20 cellular contexts compared by ENCODE assay signal in genomic region chr3:188338081-188338480, GRCh38.
DNase-seq lines count a peak whose midpoint lies in the region; ATAC-seq and TF ChIP-seq lines count a peak whose summit lies in the region.
"Had no signal": no experiment of that assay in that cellular context is flagged by ENCODE, and none has a peak within 500 bp of the region (broad histone marks: within the 10 kb centered on the region; RNA-seq: fewer than 3 reads in every experiment).

No MANE protein-coding gene starts in this region.

- peaks cover 43% of the 10 kb centered on the region for H3K4me1 Mint-ChIP-seq in activated CD4-positive, alpha-beta T cell treated with anti-CD3 and anti-CD28 coated beads for 36 hours
- peaks cover 66% of the 10 kb centered on the region for H3K4me1 Mint-ChIP-seq in HFFc6 (ENCODE audit: low read depth)
- peaks cover 29% of the 10 kb centered on the region for H3K4me1 Mint-ChIP-seq in activated T-helper 2 cell treated with anti-CD3 and anti-CD28 coated beads, Interferon-gamma antibody, Interleukin-2, Interleukin-4, amounts not matched to agents 10 μg/mL and 5 μg/mL and 100 μg/mL, durations not matched to agents 14 hours and 24 hours and 36 hours (ENCODE audit: low read depth)

- no peaks in the 10 kb centered on the region for H3K36me3 ChIP-seq in adipocyte (ENCODE audit: control insufficient read depth, insufficient read depth, low read length, severe bottlenecking)
- H3K36me3 ChIP-seq: esophagus squamous epithelium, neural progenitor cell, stomach had no signal

- POLR2A ChIA-PET in activated CD4-positive, alpha-beta T cell treated with anti-CD3 and anti-CD28 coated beads for 36 hours (lab: Charles Lee): interaction anchor here (0.5 to 2.0 kb wide), 2 partner anchors 433 to 598 kb away, joined by 7 to 10 read pairs; no protein-coding TSS in a partner anchor

- H3K36me3 Mint-ChIP-seq in activated CD4-positive, alpha-beta T cell treated with anti-CD3 and anti-CD28 coated beads for 36 hours (ENCODE audit: low read depth): peaks cover 31% of the 10 kb centered on the region
- H3K36me3 Mint-ChIP-seq in HFFc6 (ENCODE audit: low read depth): peaks cover 23% of the 10 kb centered on the region
- peaks cover 15% of the 10 kb centered on the region for H3K36me3 Mint-ChIP-seq in activated T-helper 2 cell treated with anti-CD3 and anti-CD28 coated beads, Interferon-gamma antibody, Interleukin-2, Interleukin-4, amounts not matched to agents 10 μg/mL and 5 μg/mL and 100 μg/mL, durations not matched to agents 14 hours and 24 hours and 36 hours (ENCODE audit: low read depth)
- H3K36me3 Mint-ChIP-seq: neural progenitor cell had no signal

- H3K27me3 ChIP-seq in adipocyte (replicated peaks; ENCODE audit: control insufficient read depth, insufficient read depth, low read length): no peaks in the 10 kb centered on the region
- H3K27me3 ChIP-seq: esophagus squamous epithelium, neural progenitor cell, stomach had no signal

- peak overlapping the region; percentile 54 for H3K4me3 Mint-ChIP-seq in activated CD4-positive, alpha-beta T cell treated with anti-CD3 and anti-CD28 coated beads for 36 hours
- peak overlapping the region; percentile 0; the same call in 1 of the 2 replicates for H3K4me3 Mint-ChIP-seq in HFFc6
- no peak overlapping the region for H3K4me3 Mint-ChIP-seq in activated T-helper 2 cell treated with anti-CD3 and anti-CD28 coated beads, Interferon-gamma antibody, Interleukin-2, Interleukin-4, amounts not matched to agents 10 μg/mL and 5 μg/mL and 100 μg/mL, durations not matched to agents 14 hours and 24 hours and 36 hours (ENCODE audit: low read depth)
- H3K4me3 Mint-ChIP-seq: neural progenitor cell had no signal

- peak overlapping the region; percentile 52 for H3K27ac Mint-ChIP-seq in activated CD4-positive, alpha-beta T cell treated with anti-CD3 and anti-CD28 coated beads for 36 hours
- H3K27ac Mint-ChIP-seq in HFFc6: peak overlapping the region; percentile 38
- no peak overlapping the region for H3K27ac Mint-ChIP-seq in activated T-helper 2 cell treated with anti-CD3 and anti-CD28 coated beads, Interferon-gamma antibody, Interleukin-2, Interleukin-4, amounts not matched to agents 10 μg/mL and 5 μg/mL and 100 μg/mL, durations not matched to agents 14 hours and 24 hours and 36 hours
- H3K27ac Mint-ChIP-seq: neural progenitor cell had no signal

- CTCF ChIA-PET in activated CD4-positive, alpha-beta T cell treated with anti-CD3 and anti-CD28 coated beads for 36 hours (lab: Charles Lee): interaction anchor here (1.4 to 2.2 kb wide), 4 partner anchors 8 to 54 kb away, joined by 5 to 8 read pairs (median 6); no protein-coding TSS in a partner anchor

- peaks cover 7% of the 10 kb centered on the region for H3K9me3 Mint-ChIP-seq in activated CD4-positive, alpha-beta T cell treated with anti-CD3 and anti-CD28 coated beads for 36 hours (ENCODE audit: low read depth)
- no peaks in the 10 kb centered on the region for H3K9me3 Mint-ChIP-seq in HFFc6
- no peaks in the 10 kb centered on the region for H3K9me3 Mint-ChIP-seq in activated T-helper 2 cell treated with anti-CD3 and anti-CD28 coated beads, Interferon-gamma antibody, Interleukin-2, Interleukin-4, amounts not matched to agents 10 μg/mL and 5 μg/mL and 100 μg/mL, durations not matched to agents 14 hours and 24 hours and 36 hours
- H3K9me3 Mint-ChIP-seq: activated naive CD4-positive, alpha-beta T cell treated with anti-CD3 and anti-CD28 coated beads for 36 hours; effector memory CD8-positive, alpha-beta T cell; neural progenitor cell had no signal

- no peaks in the 10 kb centered on the region for H3K27me3 Mint-ChIP-seq in activated CD4-positive, alpha-beta T cell treated with anti-CD3 and anti-CD28 coated beads for 36 hours
- no peaks in the 10 kb centered on the region; the same call in 1 of the 2 replicates for H3K27me3 Mint-ChIP-seq in HFFc6 (ENCODE audit: insufficient read depth)
- H3K27me3 Mint-ChIP-seq in activated T-helper 2 cell treated with anti-CD3 and anti-CD28 coated beads, Interferon-gamma antibody, Interleukin-2, Interleukin-4, amounts not matched to agents 10 μg/mL and 5 μg/mL and 100 μg/mL, durations not matched to agents 14 hours and 24 hours and 36 hours (ENCODE audit: low read depth): no peaks in the 10 kb centered on the region
- H3K27me3 Mint-ChIP-seq: effector memory CD8-positive, alpha-beta T cell had no signal

- no peaks in the 10 kb centered on the region for H3K9me3 ChIP-seq in adipocyte (ENCODE audit: control insufficient read depth, low read length)
- H3K9me3 ChIP-seq: esophagus squamous epithelium, mucosa of descending colon, stomach had no signal

- no peak for DNase-seq in activated CD4-positive, alpha-beta T cell treated with anti-CD3 and anti-CD28 coated beads for 36 hours
- no peak for DNase-seq in activated CD4-positive, alpha-beta T cell treated with anti-CD3 and anti-CD28 coated beads for 1 hour
- DNase-seq in HFFc6 (peak; percentile 51), adipocyte (ENCODE audit: low read depth) (peak; percentile 37), retinal pigment epithelial cell (ENCODE audit: low read depth) (peak; percentile 76), NCI-H1092 treated with DMSO at 0.1 percent for 48 hours (lab: John Stamatoyannopoulos, UW) (no peak), left lobe of liver (ENCODE audit: low spot score) (no peak)
- no peak for DNase-seq in activated T-helper 2 cell treated with anti-CD3 and anti-CD28 coated beads, Interferon-gamma antibody, Interleukin-2, Interleukin-4, amounts not matched to agents 10 μg/mL and 5 μg/mL and 100 μg/mL, durations not matched to agents 14 hours and 24 hours and 36 hours (ENCODE audit: low spot score)
- DNase-seq: activated CD4-positive, alpha-beta T cell treated with anti-CD3 and anti-CD28 coated beads, Interleukin-2, amount 50 U/mL, for 1 hour; activated naive CD4-positive, alpha-beta T cell treated with anti-CD3 and anti-CD28 coated beads for 36 hours; effector memory CD8-positive, alpha-beta T cell; esophagus squamous epithelium; glutamatergic neuron; mucosa of descending colon; NCI-H1436; NCI-H526 treated with DMSO at 0.1 percent for 48 hours; stimulated activated CD4-positive, alpha-beta T cell treated with anti-CD3 and anti-CD28 coated beads, Interleukin-2, amount 100 ng/mL, for 48 hours; stomach had no signal

- ATAC-seq in activated CD4-positive, alpha-beta T cell treated with anti-CD3 and anti-CD28 coated beads for 36 hours: no peak
- no peak for ATAC-seq in left lobe of liver
- ATAC-seq: effector memory CD8-positive, alpha-beta T cell; mucosa of descending colon had no signal

- no peak for TF ChIP-seq CTCF in HFFc6 (IDR thresholded peaks at IDR 0.05)
- TF ChIP-seq CTCF in retinal pigment epithelial cell (conservative IDR thresholded peaks at IDR 0.05; ENCODE audit: low read depth, low read length): no peak

- H3K9ac ChIP-seq in adipocyte (ENCODE audit: low read length): no peak overlapping the region
- H3K9ac ChIP-seq: neural progenitor cell had no signal

- no peak overlapping the region for H3K4me3 ChIP-seq in adipocyte (ENCODE audit: low read length)
- no peak overlapping the region for H3K4me3 ChIP-seq in retinal pigment epithelial cell (ENCODE audit: low read length)
- H3K4me3 ChIP-seq: esophagus squamous epithelium, mucosa of descending colon, neural progenitor cell, smooth muscle cell, stomach had no signal

- H3K4me1 ChIP-seq in adipocyte (ENCODE audit: control insufficient read depth, insufficient read depth, low read length): peaks cover 25% of the 10 kb centered on the region

- intact Hi-C loops in activated CD4-positive, alpha-beta T cell treated with anti-CD3 and anti-CD28 coated beads for 36 hours (cut with DNase I, micrococcal nuclease): loop anchor here (2.0 to 10.0 kb wide), 5 partner anchors 53 to 807 kb away; no protein-coding TSS in a partner anchor
- intact Hi-C loops in activated T-helper 2 cell treated with anti-CD3 and anti-CD28 coated beads, Interferon-gamma antibody, Interleukin-2, Interleukin-4, amounts not matched to agents 10 μg/mL and 5 μg/mL and 100 μg/mL, durations not matched to agents 14 hours and 24 hours and 36 hours (cut with micrococcal nuclease): loop anchor here (2.0 to 10.0 kb wide), 5 partner anchors 53 to 447 kb away; no protein-coding TSS in a partner anchor

Comparison
In these comparisons a context has a peak if more than half of its experiments do, and no peak if none do; other contexts are left out.
1. DNase-seq: peak in HFFc6 (single experiment), adipocyte (single experiment) and retinal pigment epithelial cell (single experiment); none in activated CD4-positive, alpha-beta T cell treated with anti-CD3 and anti-CD28 coated beads for 36 hours (single experiment), activated CD4-positive, alpha-beta T cell treated with anti-CD3 and anti-CD28 coated beads for 1 hour (single experiment), activated T-helper 2 cell treated with anti-CD3 and anti-CD28 coated beads, Interferon-gamma antibody, Interleukin-2, Interleukin-4, amounts not matched to agents 10 μg/mL and 5 μg/mL and 100 μg/mL, durations not matched to agents 14 hours and 24 hours and 36 hours (single experiment), NCI-H1092 treated with DMSO at 0.1 percent for 48 hours (single experiment) and left lobe of liver (single experiment).